In genomic region chr2:4898706-4899105, GRCh38 we compare ENCODE assay signal across 23 cellular contexts.
DNase-seq lines count a peak whose midpoint lies in the region; ATAC-seq, FAIRE-seq and TF ChIP-seq lines count a peak whose summit lies in the region.
"Had no signal": no experiment of that assay in that cellular context is flagged by ENCODE, and none has a peak within 500 bp of the region (broad histone marks: within the 10 kb centered on the region; RNA-seq: fewer than 3 reads in every experiment).

No MANE protein-coding gene starts in this region.

- H3K27ac Mint-ChIP-seq in Calu3 (ENCODE audit: unreplicated experiment) (no peak overlapping the region), mesothelial cell of epicardium (no peak overlapping the region)
- H3K27ac Mint-ChIP-seq: activated CD4-positive, alpha-beta memory T cell treated with anti-CD3 and anti-CD28 coated beads, Interleukin-2, amount 10 ng/mL, durations not matched to agents 7 days and 5 days; CD4-positive, alpha-beta memory T cell had no signal

- ATAC-seq in HG03342 (IDR thresholded peaks at IDR 0.05; ENCODE audit: unreplicated experiment) = no peak
- ATAC-seq: right cardiac atrium had no signal

- no peaks in the 10 kb centered on the region for H3K4me1 Mint-ChIP-seq in Calu3 (ENCODE audit: low read depth, unreplicated experiment)
- H3K4me1 Mint-ChIP-seq in mesothelial cell of epicardium = peaks cover 26% of the 10 kb centered on the region
- H3K4me1 Mint-ChIP-seq: activated CD4-positive, alpha-beta memory T cell treated with anti-CD3 and anti-CD28 coated beads, Interleukin-2, amount 10 ng/mL, durations not matched to agents 7 days and 5 days; CD4-positive, alpha-beta memory T cell had no signal

- no peak for TF ChIP-seq CTCF in Calu3 (IDR thresholded peaks at IDR 0.05; ENCODE audit: unreplicated experiment)
- TF ChIP-seq CTCF in epithelial cell of esophagus (IDR thresholded peaks at IDR 0.05; ENCODE audit: insufficient read depth, low read depth, low read length, missing control alignments) = no peak
- TF ChIP-seq CTCF in mesothelial cell of epicardium (IDR thresholded peaks at IDR 0.05; ENCODE audit: unreplicated experiment) = no peak

- H3K4me3 Mint-ChIP-seq in Calu3 (ENCODE audit: low read depth, unreplicated experiment) = no peak overlapping the region
- no peak overlapping the region for H3K4me3 Mint-ChIP-seq in mesothelial cell of epicardium
- H3K4me3 Mint-ChIP-seq: activated CD4-positive, alpha-beta memory T cell treated with anti-CD3 and anti-CD28 coated beads, Interleukin-2, amount 10 ng/mL, durations not matched to agents 7 days and 5 days; CD4-positive, alpha-beta memory T cell had no signal

- CTCF ChIA-PET in Calu3 (lab: Charles Lee) = no interaction called here

- no peaks in the 10 kb centered on the region for H3K36me3 Mint-ChIP-seq in Calu3 (ENCODE audit: insufficient read depth, unreplicated experiment)
- no peaks in the 10 kb centered on the region for H3K36me3 Mint-ChIP-seq in mesothelial cell of epicardium
- H3K36me3 Mint-ChIP-seq: CD4-positive, alpha-beta memory T cell had no signal

- FAIRE-seq in RCC 7860 (lab: Jason Lieb, UNC) = no peak
- FAIRE-seq: H1 had no signal

- BruUV-seq in Calu3 (replicated peaks; lab: Mats Ljungman, UMichigan) = no TSS peak

- DNase-seq in Calu3 (peak; percentile 26), RCC 7860 (ENCODE audit: low spot score) (peak; percentile 35), epithelial cell of esophagus (ENCODE audit: low read depth) (peak; percentile 85), renal cortical epithelial cell (ENCODE audit: low read depth) (peak; percentile 11), mesothelial cell of epicardium (ENCODE audit: low spot score in 2 of 2, unreplicated experiment in 2 of 2) (no peak), DMS114 treated with DMSO at 0.1 percent for 48 hours (lab: John Stamatoyannopoulos, UW; ENCODE audit: unreplicated experiment) (no peak)
- DNase-seq: activated CD4-positive, alpha-beta memory T cell treated with anti-CD3 and anti-CD28 coated beads, Interleukin-2, amount 10 ng/mL, durations not matched to agents 7 days and 5 days; activated CD4-positive, CD25-positive, alpha-beta regulatory T cell; activated gamma-delta T cell; activated T-cell treated with anti-CD3 and anti-CD28 coated beads for 4 hours; CD4-positive, alpha-beta memory T cell; DMS79 treated with DMSO at 0.1 percent for 48 hours; effector memory CD4-positive, alpha-beta T cell; NCI-H2029 treated with DMSO at 0.1 percent for 48 hours; NCI-H446; Peyer's patch; right cardiac atrium; SK-N-SH; T-helper 9 cell had no signal

- H3K4me3 ChIP-seq in epithelial cell of esophagus (ENCODE audit: low read length) = no peak overlapping the region
- H3K4me3 ChIP-seq: lung, Peyer's patch, suprapubic skin had no signal

- H3K9me3 Mint-ChIP-seq in Calu3 (ENCODE audit: low read depth, unreplicated experiment) (peaks cover 8% of the 10 kb centered on the region), mesothelial cell of epicardium (no peaks in the 10 kb centered on the region)

- intact Hi-C loops in Calu3 (cut with micrococcal nuclease; ENCODE audit: unreplicated experiment) = no loop called here

- H3K27me3 Mint-ChIP-seq in Calu3 (ENCODE audit: unreplicated experiment) (no peaks in the 10 kb centered on the region), mesothelial cell of epicardium (ENCODE audit: low read depth) (no peaks in the 10 kb centered on the region)
- H3K27me3 Mint-ChIP-seq: activated CD4-positive, alpha-beta memory T cell treated with anti-CD3 and anti-CD28 coated beads, Interleukin-2, amount 10 ng/mL, durations not matched to agents 7 days and 5 days; CD4-positive, alpha-beta memory T cell had no signal

Comparison
In these comparisons a context has a peak if more than half of its experiments do, and no peak if none do; other contexts are left out.
1. DNase-seq: peak in Calu3 (single experiment), RCC 7860 (single experiment), epithelial cell of esophagus (single experiment) and renal cortical epithelial cell (single experiment); none in mesothelial cell of epicardium (0 of 2) and DMS114 treated with DMSO at 0.1 percent for 48 hours (single experiment).